1 cellular context compared by ENCODE assay signal in the genomic region with DNA sequence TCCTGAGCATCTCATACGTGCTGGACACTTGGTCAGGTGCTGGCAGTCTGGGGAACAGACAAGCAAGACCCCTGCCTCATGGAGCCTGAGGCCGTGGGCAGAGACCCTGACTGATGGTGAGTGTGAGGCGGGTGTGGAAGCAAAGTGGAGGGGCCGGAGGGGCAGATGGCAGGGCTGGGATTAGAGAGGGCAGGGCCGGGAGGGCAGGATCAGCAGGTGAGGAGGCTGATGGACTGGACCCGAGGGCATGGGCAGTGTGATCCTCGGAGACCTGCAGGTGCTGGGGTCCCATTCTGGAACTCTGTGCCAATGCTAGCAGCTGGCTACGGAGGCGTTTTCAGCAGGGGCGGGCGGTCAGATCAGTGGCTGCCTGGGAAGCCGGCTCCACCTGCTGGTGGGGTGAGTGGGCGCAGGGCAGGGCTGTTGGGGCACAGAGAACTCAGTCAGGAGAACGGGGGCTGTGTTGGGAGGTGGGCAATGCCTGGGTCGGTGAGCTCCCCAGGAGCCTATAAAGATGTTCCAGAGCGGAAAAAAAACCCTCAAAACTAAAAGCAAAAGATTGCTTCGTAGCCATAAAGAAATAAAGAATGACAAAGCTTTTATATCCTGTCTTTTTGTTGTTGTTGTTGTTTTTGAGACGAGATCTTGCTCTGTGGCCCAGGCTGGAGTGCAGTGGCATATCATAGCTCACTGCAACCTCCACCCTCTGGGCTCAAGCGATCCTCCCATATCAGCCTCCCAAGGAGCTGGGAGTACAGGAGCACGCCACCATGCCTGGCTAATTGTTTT.
TF ChIP-seq lines count a peak whose summit lies in the region.

No MANE protein-coding gene starts in this region.

TF ChIP-seq in endothelial cell of umbilical vein, 7 proteins besides CTCF, POLR2A, EP300 and RAD21:
- no peak for TF ChIP-seq FOS (IDR thresholded peaks at IDR 0.05; ENCODE audit: borderline replicate concordance, insufficient read depth, low read length)
- TF ChIP-seq, protein P1, sequence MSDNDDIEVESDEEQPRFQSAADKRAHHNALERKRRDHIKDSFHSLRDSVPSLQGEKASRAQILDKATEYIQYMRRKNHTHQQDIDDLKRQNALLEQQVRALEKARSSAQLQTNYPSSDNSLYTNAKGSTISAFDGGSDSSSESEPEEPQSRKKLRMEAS (IDR thresholded peaks at IDR 0.05; ENCODE audit: insufficient read depth, insufficient read length) = no peak
- TF ChIP-seq JUN (IDR thresholded peaks at IDR 0.05; ENCODE audit: borderline replicate concordance, insufficient read depth, insufficient read length, low read depth) = no peak
